ENCODE assay signal across 25 cellular contexts in the genomic region with DNA sequence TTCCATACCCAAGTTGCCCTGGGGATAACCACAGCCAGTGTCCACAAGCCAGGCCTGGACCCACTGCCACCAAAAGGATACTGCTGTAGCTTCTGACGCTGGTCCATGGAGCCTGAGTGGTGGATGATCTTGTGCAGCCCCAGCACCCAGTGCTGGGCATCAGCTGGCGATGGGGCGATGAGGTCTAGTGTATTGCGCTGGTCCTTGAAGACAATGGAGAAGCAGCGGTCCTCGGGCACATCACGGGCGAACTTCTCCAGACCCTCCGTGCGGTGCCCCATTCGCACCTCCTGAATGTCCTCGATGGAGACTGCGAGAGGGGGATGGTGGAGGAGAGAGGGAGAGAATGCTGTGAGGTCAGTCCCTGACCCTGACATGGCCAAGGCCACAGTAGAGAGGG. TPM values are rescaled to one million over a fixed set of nuclear protein-coding genes. Genes with fewer than 3 reads are reported as not detected.
"Had no signal": no experiment of that assay in that cellular context is flagged by ENCODE, and none has a peak within 500 bp of the region (broad histone marks: within the 10 kb centered on the region; RNA-seq: fewer than 3 reads in every experiment).

No MANE protein-coding gene starts in this region.

- H3K27ac Mint-ChIP-seq: activated CD4-positive, alpha-beta T cell treated with anti-CD3 and anti-CD28 coated beads for 36 hours; activated naive CD4-positive, alpha-beta T cell treated with anti-CD3 and anti-CD28 coated beads, Interleukin-2, amount 10 ng/mL, durations not matched to agents 7 days and 5 days; activated T-cell treated with anti-CD3 and anti-CD28 coated beads, Interleukin-2, amount 50 U/mL, for 72 hours; dendritic cell treated with granulocyte-macrophage colony-stimulating factor and Interleukin-4, amounts not matched to agents 40 ng/mL and 50 ng/mL, for 4 days; endodermal cell; stimulated activated naive B cell treated with anti-CD40 and anti-IgM and Interleukin-4, amounts not matched to agents 10 μg/mL and 1 μg/mL and 100 μg/mL, for 72 hours had no signal

- H3K27me3 ChIP-seq: esophagus muscularis mucosa, foreskin keratinocyte, heart right ventricle, right lobe of liver, stomach, thyroid gland had no signal

- H3K4me1 ChIP-seq: esophagus muscularis mucosa, foreskin keratinocyte, right lobe of liver, thyroid gland had no signal

- H3K27ac ChIP-seq: esophagus muscularis mucosa, foreskin keratinocyte, heart right ventricle, right lobe of liver, stomach, thyroid gland had no signal

- H3K4me3 Mint-ChIP-seq: activated CD4-positive, alpha-beta T cell treated with anti-CD3 and anti-CD28 coated beads for 36 hours; activated naive CD4-positive, alpha-beta T cell treated with anti-CD3 and anti-CD28 coated beads, Interleukin-2, amount 10 ng/mL, durations not matched to agents 7 days and 5 days; activated T-cell treated with anti-CD3 and anti-CD28 coated beads, Interleukin-2, amount 50 U/mL, for 72 hours; dendritic cell treated with granulocyte-macrophage colony-stimulating factor and Interleukin-4, amounts not matched to agents 40 ng/mL and 50 ng/mL, for 4 days; endodermal cell; naive thymus-derived CD4-positive, alpha-beta T cell; stimulated activated naive B cell treated with anti-CD40 and anti-IgM and Interleukin-4, amounts not matched to agents 10 μg/mL and 1 μg/mL and 100 μg/mL, for 72 hours had no signal

- H3K4me3 ChIP-seq: esophagus muscularis mucosa, heart right ventricle, right lobe of liver, smooth muscle cell, stomach, thyroid gland had no signal

- H3K9me3 Mint-ChIP-seq: activated naive CD4-positive, alpha-beta T cell treated with anti-CD3 and anti-CD28 coated beads, Interleukin-2, amount 10 ng/mL, durations not matched to agents 7 days and 5 days; activated T-cell treated with anti-CD3 and anti-CD28 coated beads, Interleukin-2, amount 50 U/mL, for 72 hours; endodermal cell; stimulated activated naive B cell treated with anti-CD40 and anti-IgM and Interleukin-4, amounts not matched to agents 10 μg/mL and 1 μg/mL and 100 μg/mL, for 72 hours had no signal

- DNase-seq: activated CD4-positive, alpha-beta T cell treated with anti-CD3 and anti-CD28 coated beads for 36 hours; activated CD4-positive, CD25-positive, alpha-beta regulatory T cell; activated effector memory CD4-positive, alpha-beta T cell treated with anti-CD3 and anti-CD28 coated beads, Interleukin-2, amount 50 U/mL, for 16 hours; activated naive CD4-positive, alpha-beta T cell treated with anti-CD3 and anti-CD28 coated beads, Interleukin-2, amount 10 ng/mL, durations not matched to agents 7 days and 5 days; activated T-cell treated with anti-CD3 and anti-CD28 coated beads for 4 hours; activated T-cell treated with anti-CD3 and anti-CD28 coated beads, Interleukin-2, amount 50 U/mL, for 72 hours; amniotic stem cell; caudate nucleus; endodermal cell; foreskin keratinocyte; heart right ventricle; left ventricle myocardium superior; naive thymus-derived CD4-positive, alpha-beta T cell; right lobe of liver; stimulated activated CD4-positive, alpha-beta T cell treated with anti-CD3 and anti-CD28 coated beads, Interleukin-1b, Interleukin-23, amount 100 ng/mL, for 48 hours; stimulated activated CD4-positive, alpha-beta T cell treated with anti-CD3 and anti-CD28 coated beads, Interleukin-4, amount 100 ng/mL, for 4 hours; stimulated activated CD8-positive, alpha-beta memory T cell treated with anti-CD3 and anti-CD28 coated beads, Interleukin-4, amount 100 ng/mL, for 48 hours; stimulated activated naive B cell treated with anti-CD40 and anti-IgM and Interleukin-4, amounts not matched to agents 10 μg/mL and 1 μg/mL and 100 μg/mL, for 72 hours; stomach; thyroid gland had no signal

- ATAC-seq: activated CD4-positive, alpha-beta T cell treated with anti-CD3 and anti-CD28 coated beads for 36 hours; activated T-cell treated with anti-CD3 and anti-CD28 coated beads, Interleukin-2, amount 50 U/mL, for 72 hours; foreskin keratinocyte; left ventricle myocardium superior; right lobe of liver; stimulated activated naive B cell treated with anti-CD40 and anti-IgM and Interleukin-4, amounts not matched to agents 10 μg/mL and 1 μg/mL and 100 μg/mL, for 72 hours had no signal

- H3K27me3 Mint-ChIP-seq: activated CD4-positive, alpha-beta T cell treated with anti-CD3 and anti-CD28 coated beads for 36 hours; activated naive CD4-positive, alpha-beta T cell treated with anti-CD3 and anti-CD28 coated beads, Interleukin-2, amount 10 ng/mL, durations not matched to agents 7 days and 5 days; dendritic cell treated with granulocyte-macrophage colony-stimulating factor and Interleukin-4, amounts not matched to agents 40 ng/mL and 50 ng/mL, for 4 days; naive thymus-derived CD4-positive, alpha-beta T cell; stimulated activated naive B cell treated with anti-CD40 and anti-IgM and Interleukin-4, amounts not matched to agents 10 μg/mL and 1 μg/mL and 100 μg/mL, for 72 hours had no signal

- H3K4me1 Mint-ChIP-seq: activated CD4-positive, alpha-beta T cell treated with anti-CD3 and anti-CD28 coated beads for 36 hours; stimulated activated naive B cell treated with anti-CD40 and anti-IgM and Interleukin-4, amounts not matched to agents 10 μg/mL and 1 μg/mL and 100 μg/mL, for 72 hours had no signal

- H3K9me3 ChIP-seq: right lobe of liver, thyroid gland had no signal

RNA-seq across cellular contexts. Expression of a gene that starts 22.6 kb away (rescaled TPM):
- total RNA-seq: foreskin keratinocyte, glomerular endothelial cell, lung microvascular endothelial cell had no signal
